Comparison of ENCODE assay signal across 13 cellular contexts in genomic region chr3:129365296-129365695, GRCh38.
"Had no signal": no experiment of that assay in that cellular context is flagged by ENCODE, and none has a peak within 500 bp of the region (broad histone marks: within the 10 kb centered on the region; RNA-seq: fewer than 3 reads in every experiment).

No MANE protein-coding gene starts in this region.

- DNase-seq: activated CD4-positive, alpha-beta T cell treated with anti-CD3 and anti-CD28 coated beads, Interleukin-2, amount 10 ng/mL, durations not matched to agents 24 days and 14 days; activated CD4-positive, CD25-positive, alpha-beta regulatory T cell; activated CD8-positive, alpha-beta memory T cell treated with anti-CD3 and anti-CD28 coated beads, Interleukin-2, amount 50 U/mL, for 4 hours; activated CD8-positive, alpha-beta T cell treated with anti-CD3 and anti-CD28 coated beads, Interleukin-2, amount 10 ng/mL, durations not matched to agents 7 days and 5 days; activated gamma-delta T cell treated with Interleukin-2 at 50 U/mL for 16 hours; activated T-cell treated with anti-CD3 and anti-CD28 coated beads, Interleukin-2, amount 50 U/mL, for 72 hours; amniotic stem cell; islet precursor cell; mammary epithelial cell; naive B cell; stimulated activated naive B cell treated with anti-CD40 and anti-IgM and Interleukin-4, amounts not matched to agents 10 μg/mL and 1 μg/mL and 100 μg/mL, for 72 hours; uterus had no signal

- H3K4me3 Mint-ChIP-seq: activated CD4-positive, alpha-beta T cell treated with anti-CD3 and anti-CD28 coated beads, Interleukin-2, amount 10 ng/mL, durations not matched to agents 24 days and 14 days; activated CD8-positive, alpha-beta T cell treated with anti-CD3 and anti-CD28 coated beads, Interleukin-2, amount 10 ng/mL, durations not matched to agents 7 days and 5 days; activated naive CD8-positive, alpha-beta T cell; activated T-cell treated with anti-CD3 and anti-CD28 coated beads, Interleukin-2, amount 50 U/mL, for 72 hours; stimulated activated naive B cell treated with anti-CD40 and anti-IgM and Interleukin-4, amounts not matched to agents 10 μg/mL and 1 μg/mL and 100 μg/mL, for 72 hours had no signal

- H3K4me1 Mint-ChIP-seq: activated CD4-positive, alpha-beta T cell treated with anti-CD3 and anti-CD28 coated beads, Interleukin-2, amount 10 ng/mL, durations not matched to agents 24 days and 14 days; naive B cell; stimulated activated naive B cell treated with anti-CD40 and anti-IgM and Interleukin-4, amounts not matched to agents 10 μg/mL and 1 μg/mL and 100 μg/mL, for 72 hours had no signal

- H3K9me3 Mint-ChIP-seq: activated CD4-positive, alpha-beta T cell treated with anti-CD3 and anti-CD28 coated beads, Interleukin-2, amount 10 ng/mL, durations not matched to agents 24 days and 14 days; activated T-cell treated with anti-CD3 and anti-CD28 coated beads, Interleukin-2, amount 50 U/mL, for 72 hours had no signal

- H3K27me3 Mint-ChIP-seq: activated CD4-positive, alpha-beta T cell treated with anti-CD3 and anti-CD28 coated beads, Interleukin-2, amount 10 ng/mL, durations not matched to agents 24 days and 14 days; activated naive CD8-positive, alpha-beta T cell; naive B cell; stimulated activated naive B cell treated with anti-CD40 and anti-IgM and Interleukin-4, amounts not matched to agents 10 μg/mL and 1 μg/mL and 100 μg/mL, for 72 hours had no signal

- H3K27ac Mint-ChIP-seq: activated CD4-positive, alpha-beta T cell treated with anti-CD3 and anti-CD28 coated beads, Interleukin-2, amount 10 ng/mL, durations not matched to agents 24 days and 14 days; activated CD8-positive, alpha-beta T cell treated with anti-CD3 and anti-CD28 coated beads, Interleukin-2, amount 10 ng/mL, durations not matched to agents 7 days and 5 days; activated naive CD8-positive, alpha-beta T cell; activated T-cell treated with anti-CD3 and anti-CD28 coated beads, Interleukin-2, amount 50 U/mL, for 72 hours; naive B cell; stimulated activated naive B cell treated with anti-CD40 and anti-IgM and Interleukin-4, amounts not matched to agents 10 μg/mL and 1 μg/mL and 100 μg/mL, for 72 hours had no signal

- H3K36me3 Mint-ChIP-seq: activated naive CD8-positive, alpha-beta T cell; stimulated activated naive B cell treated with anti-CD40 and anti-IgM and Interleukin-4, amounts not matched to agents 10 μg/mL and 1 μg/mL and 100 μg/mL, for 72 hours had no signal
